In genomic region chr7:128931186-128931798, GRCh38 we compare ENCODE assay signal across 26 cellular contexts. TPM values are rescaled to one million over a fixed set of nuclear protein-coding genes. Genes with fewer than 3 reads are reported as not detected.
A peak's percentile ranks its signal among the peaks of the same experiment; 100 is the strongest.
DNase-seq lines count a peak whose midpoint lies in the region; ATAC-seq, FAIRE-seq and TF ChIP-seq lines count a peak whose summit lies in the region.
"Had no signal": no experiment of that assay in that cellular context is flagged by ENCODE, and none has a peak within 500 bp of the region (broad histone marks: within the 10 kb centered on the region; RNA-seq: fewer than 3 reads in every experiment).

No MANE protein-coding gene starts in this region.

- 0 out of 2 replicates have a peak, but pooled peaks cover 1% of the 10 kb centered on the region for H3K23me2 ChIP-seq in H1 (ENCODE audit: low read depth, low read length)

- H2BK120ac ChIP-seq in H1 (replicated peaks; ENCODE audit: low read depth, low read length) = no peak overlapping the region

- no peak overlapping the region for H3K27ac ChIP-seq in H1 (ENCODE audit: low read depth, low read length)
- H3K27ac ChIP-seq in hepatocyte = no peak overlapping the region
- H3K27ac ChIP-seq: C4-2B, HL-60, SJCRH30 had no signal

- no peaks in the 10 kb centered on the region for H3K27me3 Mint-ChIP-seq in activated CD4-positive, alpha-beta memory T cell treated with anti-CD3 and anti-CD28 coated beads for 36 hours
- H3K27me3 Mint-ChIP-seq in activated CD4-positive, alpha-beta memory T cell treated with anti-CD3 and anti-CD28 coated beads, Interleukin-2, amount 10 ng/mL, durations not matched to agents 7 days and 5 days = peaks cover 2% of the 10 kb centered on the region
- H3K27me3 Mint-ChIP-seq in stimulated activated memory B cell treated with anti-CD40 and anti-IgM and Interleukin-4, amounts not matched to agents 10 μg/mL and 1 μg/mL and 100 μg/mL, for 72 hours = no peaks in the 10 kb centered on the region
- H3K27me3 Mint-ChIP-seq in Caco-2 (ENCODE audit: insufficient read depth, unreplicated experiment) = peaks cover 1% of the 10 kb centered on the region

- POLR2A ChIA-PET in activated CD4-positive, alpha-beta memory T cell treated with anti-CD3 and anti-CD28 coated beads for 36 hours (lab: Charles Lee) = no interaction called here
- POLR2A ChIA-PET in activated CD4-positive, alpha-beta memory T cell treated with anti-CD3 and anti-CD28 coated beads, Interleukin-2, amount 10 ng/mL, durations not matched to agents 7 days and 5 days (lab: Charles Lee) = interaction anchor here (2.1 kb wide), 1 partner anchor 123 kb away, joined by 8 read pairs; the partner anchor contains the start of gene TNPO3
- POLR2A ChIA-PET in H1 (lab: Charles Lee; ENCODE audit: partially characterized antibody) (interaction anchor here (1.0 to 1.9 kb wide), 3 partner anchors 9 to 21 kb away, joined by 3 to 5 read pairs (median 3); partner anchors contain the start of gene KCP), Caco-2 (lab: Charles Lee) (no interaction called here)

- H3K9me3 ChIP-seq in H1 (ENCODE audit: insufficient read depth in 2 of 2, low read depth in 1 of 2, low read length in 1 of 2) = peaks cover 5% of the 10 kb centered on the region in 2 experiments; a peak in 2 of 4 replicates
- no peaks in the 10 kb centered on the region for H3K9me3 ChIP-seq in Caco-2
- H3K9me3 ChIP-seq in hepatocyte (ENCODE audit: low read depth) = no peaks in the 10 kb centered on the region
- H3K9me3 ChIP-seq: HAP-1, SJCRH30 had no signal

- H3K4me3 ChIP-seq in H1 (ENCODE audit: extremely low read depth in 1 of 4, insufficient read depth in 2 of 4, low read depth in 3 of 4, low read length in 4 of 4) = no peak overlapping the region
- H3K4me3 ChIP-seq in Caco-2 (ENCODE audit: low read depth, low read length) = no peak overlapping the region
- no peak overlapping the region for H3K4me3 ChIP-seq in hepatocyte
- H3K4me3 ChIP-seq: HAP-1, SJCRH30 had no signal

- no peak overlapping the region for H2AFZ ChIP-seq in H1 (ENCODE audit: low read length)
- H2AFZ ChIP-seq in hepatocyte = no peak overlapping the region

- H4K91ac ChIP-seq in H1 (replicated peaks; ENCODE audit: insufficient read length, low read length) = no peak overlapping the region

- no peaks in the 10 kb centered on the region for H3K36me3 Mint-ChIP-seq in activated CD4-positive, alpha-beta memory T cell treated with anti-CD3 and anti-CD28 coated beads for 36 hours
- H3K36me3 Mint-ChIP-seq in activated CD4-positive, alpha-beta memory T cell treated with anti-CD3 and anti-CD28 coated beads, Interleukin-2, amount 10 ng/mL, durations not matched to agents 7 days and 5 days (ENCODE audit: low read depth) = peaks cover 5% of the 10 kb centered on the region
- H3K36me3 Mint-ChIP-seq in stimulated activated memory B cell treated with anti-CD40 and anti-IgM and Interleukin-4, amounts not matched to agents 10 μg/mL and 1 μg/mL and 100 μg/mL, for 72 hours = no peaks in the 10 kb centered on the region
- no peaks in the 10 kb centered on the region for H3K36me3 Mint-ChIP-seq in Caco-2 (ENCODE audit: insufficient read depth, unreplicated experiment)
- H3K36me3 Mint-ChIP-seq: CD8-positive, alpha-beta memory T cell had no signal

- no peak overlapping the region for H4K5ac ChIP-seq in H1 (ENCODE audit: insufficient read length, low read depth, low read length)

- no peak overlapping the region for H2BK15ac ChIP-seq in H1 (ENCODE audit: low read length)

- no peak overlapping the region for H3K4ac ChIP-seq in H1 (replicated peaks; ENCODE audit: insufficient read length, low read depth, low read length)

- H2BK5ac ChIP-seq in H1 (ENCODE audit: low read depth, low read length) = no peak overlapping the region

- H3K79me2 ChIP-seq in H1 (ENCODE audit: control insufficient read depth in 1 of 2, insufficient read depth in 2 of 2, low read length in 2 of 2) = no peaks in the 10 kb centered on the region
- no peaks in the 10 kb centered on the region for H3K79me2 ChIP-seq in hepatocyte

- no peak overlapping the region for H3K4me2 ChIP-seq in H1 (ENCODE audit: insufficient read depth in 1 of 2, low read depth in 2 of 2, low read length in 2 of 2)
- H3K4me2 ChIP-seq in hepatocyte = no peak overlapping the region

- WGBS in H1 (ENCODE audit: extremely low coverage in 1 of 2, insufficient coverage in 1 of 2, insufficient read length in 1 of 2, insufficient replicate concordance in 2 of 2, low coverage in 1 of 2, low lambda C conversion rate in 2 of 2, missing lambda C conversion rate in 1 of 2), 2 experiments = 90% methylated on average over 17 of the region's 18 CpGs; no CpG with 5 or more reads in 1 of the 2 experiments
- 94% methylated on average over 17 of the region's 18 CpGs for WGBS in hepatocyte (ENCODE audit: low lambda C conversion rate, missing lambda C conversion rate)

- CTCF ChIA-PET in activated CD4-positive, alpha-beta memory T cell treated with anti-CD3 and anti-CD28 coated beads for 36 hours (lab: Charles Lee) = no interaction called here
- CTCF ChIA-PET in activated CD4-positive, alpha-beta memory T cell treated with anti-CD3 and anti-CD28 coated beads, Interleukin-2, amount 10 ng/mL, durations not matched to agents 7 days and 5 days (lab: Charles Lee) = no interaction called here
- CTCF ChIA-PET in H1 (lab: Charles Lee; ENCODE audit: partially characterized antibody) (interaction anchor here (0.8 to 1.6 kb wide), 4 partner anchors 9 to 28 kb away, joined by 3 to 8 read pairs (median 6); no protein-coding TSS in a partner anchor), Caco-2 (lab: Charles Lee) (no interaction called here)

- no peak overlapping the region for H3K27ac Mint-ChIP-seq in activated CD4-positive, alpha-beta memory T cell treated with anti-CD3 and anti-CD28 coated beads for 36 hours
- H3K27ac Mint-ChIP-seq in activated CD4-positive, alpha-beta memory T cell treated with anti-CD3 and anti-CD28 coated beads, Interleukin-2, amount 10 ng/mL, durations not matched to agents 7 days and 5 days = no peak overlapping the region
- H3K27ac Mint-ChIP-seq in stimulated activated memory B cell treated with anti-CD40 and anti-IgM and Interleukin-4, amounts not matched to agents 10 μg/mL and 1 μg/mL and 100 μg/mL, for 72 hours = peak overlapping the region; percentile 96
- no peak overlapping the region for H3K27ac Mint-ChIP-seq in Caco-2 (ENCODE audit: unreplicated experiment)
- H3K27ac Mint-ChIP-seq: CD8-positive, alpha-beta memory T cell had no signal

- no peak for TF ChIP-seq EP300 in H1 (IDR thresholded peaks at IDR 0.05; ENCODE audit: borderline replicate concordance in 1 of 2, low read depth in 2 of 2, low read length in 2 of 2)

- H3K4me1 Mint-ChIP-seq in activated CD4-positive, alpha-beta memory T cell treated with anti-CD3 and anti-CD28 coated beads for 36 hours (ENCODE audit: low read depth) = peaks cover 16% of the 10 kb centered on the region
- peaks cover 20% of the 10 kb centered on the region for H3K4me1 Mint-ChIP-seq in activated CD4-positive, alpha-beta memory T cell treated with anti-CD3 and anti-CD28 coated beads, Interleukin-2, amount 10 ng/mL, durations not matched to agents 7 days and 5 days
- peaks cover 45% of the 10 kb centered on the region for H3K4me1 Mint-ChIP-seq in stimulated activated memory B cell treated with anti-CD40 and anti-IgM and Interleukin-4, amounts not matched to agents 10 μg/mL and 1 μg/mL and 100 μg/mL, for 72 hours
- H3K4me1 Mint-ChIP-seq in Caco-2 (ENCODE audit: low read depth, unreplicated experiment) = no peaks in the 10 kb centered on the region

- H3K23ac ChIP-seq in H1 (ENCODE audit: insufficient read length) = no peak overlapping the region

- H3K9me2 ChIP-seq in hepatocyte (replicated peaks; ENCODE audit: insufficient read depth) = no peaks in the 10 kb centered on the region

- H4K20me1 ChIP-seq in H1 (replicated peaks in 1 of 2; ENCODE audit: control insufficient read depth in 1 of 2, insufficient read depth in 2 of 2, low read length in 2 of 2) = no peaks in the 10 kb centered on the region
- H4K20me1 ChIP-seq in hepatocyte (ENCODE audit: insufficient read depth, poor library complexity, severe bottlenecking) = no peaks in the 10 kb centered on the region

- H3K79me1 ChIP-seq in H1 (ENCODE audit: low read depth, low read length) = no peaks in the 10 kb centered on the region

- no peak for TF ChIP-seq RAD21 in H1 (IDR thresholded peaks at IDR 0.05 in 1 of 2, conservative IDR thresholded peaks at IDR 0.05 in 1 of 2; ENCODE audit: low read depth in 2 of 2, low read length in 2 of 2)

- ATAC-seq in stimulated activated memory B cell treated with anti-CD40 and anti-IgM and Interleukin-4, amounts not matched to agents 10 μg/mL and 1 μg/mL and 100 μg/mL, for 72 hours = no peak
- ATAC-seq: HepG2 had no signal

- no peak overlapping the region for H3K56ac ChIP-seq in H1 (replicated peaks; ENCODE audit: insufficient read length, low read depth, low read length)

- H3K18ac ChIP-seq in H1 (ENCODE audit: extremely low read depth, low read length) = no peak overlapping the region

- H3K9me3 Mint-ChIP-seq in activated CD4-positive, alpha-beta memory T cell treated with anti-CD3 and anti-CD28 coated beads for 36 hours = no peaks in the 10 kb centered on the region
- no peaks in the 10 kb centered on the region for H3K9me3 Mint-ChIP-seq in activated CD4-positive, alpha-beta memory T cell treated with anti-CD3 and anti-CD28 coated beads, Interleukin-2, amount 10 ng/mL, durations not matched to agents 7 days and 5 days
- H3K9me3 Mint-ChIP-seq in stimulated activated memory B cell treated with anti-CD40 and anti-IgM and Interleukin-4, amounts not matched to agents 10 μg/mL and 1 μg/mL and 100 μg/mL, for 72 hours = no peaks in the 10 kb centered on the region
- H3K9me3 Mint-ChIP-seq in Caco-2 (ENCODE audit: unreplicated experiment) = no peaks in the 10 kb centered on the region
- H3K9me3 Mint-ChIP-seq: CD8-positive, alpha-beta memory T cell had no signal

- no peak for TF ChIP-seq CTCF in H1 (IDR thresholded peaks at IDR 0.05; ENCODE audit: control extremely low read depth in 1 of 3, insufficient read depth in 1 of 3, low read depth in 1 of 3, low read length in 3 of 3)
- no peak for TF ChIP-seq CTCF in Caco-2 (IDR thresholded peaks at IDR 0.05; ENCODE audit: insufficient read depth in 1 of 2, low read depth in 1 of 2, low read length in 1 of 2, severe bottlenecking in 1 of 2, unreplicated experiment in 1 of 2)
- no peak for TF ChIP-seq CTCF in hepatocyte (IDR thresholded peaks at IDR 0.05; ENCODE audit: poor library complexity)

- H3K4me1 ChIP-seq in H1 (replicated peaks in 1 of 4; ENCODE audit: control insufficient read depth in 3 of 4, insufficient read depth in 4 of 4, low read length in 3 of 4) (peaks cover 0 to 3% (median 0%) of the 10 kb centered on the region in 4 experiments; a peak in 1 of 7 replicates), Caco-2 (peaks cover 1% of the 10 kb centered on the region), hepatocyte (ENCODE audit: insufficient read depth) (no peaks in the 10 kb centered on the region)
- H3K4me1 ChIP-seq: HAP-1, SJCRH30 had no signal

- no peak overlapping the region for H2BK20ac ChIP-seq in H1 (ENCODE audit: low read length)

- no peaks in the 10 kb centered on the region for H3K36me3 ChIP-seq in H1 (ENCODE audit: control insufficient read depth in 2 of 4, insufficient read depth in 4 of 4, low read length in 3 of 4)
- H3K36me3 ChIP-seq in Caco-2 (ENCODE audit: control insufficient read depth, insufficient read depth, low read length) = no peaks in the 10 kb centered on the region
- no peaks in the 10 kb centered on the region for H3K36me3 ChIP-seq in hepatocyte (replicated peaks; ENCODE audit: insufficient read depth, low read depth)
- H3K36me3 ChIP-seq: HAP-1, SJCRH30 had no signal

- H3K14ac ChIP-seq in H1 (ENCODE audit: insufficient read length) = no peak overlapping the region

- no peak overlapping the region for H2AK5ac ChIP-seq in H1 (ENCODE audit: low read depth, low read length)

- no peak for TF ChIP-seq POLR2A in H1 (IDR thresholded peaks at IDR 0.05; ENCODE audit: control extremely low read depth in 1 of 2, low read depth in 2 of 2, low read length in 2 of 2)

- H2BK12ac ChIP-seq in H1 (ENCODE audit: low read depth, low read length) = no peak overlapping the region

- DNase-seq in activated CD4-positive, alpha-beta memory T cell treated with anti-CD3 and anti-CD28 coated beads for 36 hours = peak; percentile 7
- DNase-seq in activated CD4-positive, alpha-beta memory T cell treated with anti-CD3 and anti-CD28 coated beads, Interleukin-2, amount 10 ng/mL, durations not matched to agents 7 days and 5 days = no peak
- no peak for DNase-seq in GM19239 (ENCODE audit: insufficient read length, low spot score)
- no peak for DNase-seq in H1 (ENCODE audit: low read depth in 1 of 2, low spot score in 2 of 2)
- DNase-seq in Caco-2 = no peak
- DNase-seq in activated T-cell treated with anti-CD3 and anti-CD28 coated beads, Interleukin-2, amount 50 U/mL, for 1 hour = no peak
- no peak for DNase-seq in hepatocyte (ENCODE audit: low spot score)
- DNase-seq: 8988T; DMS53; GDM1; KBM-7; MM.1S; NCI-H1092; NCI-H1436; NCI-H1930; NCI-H2227 treated with DMSO at 0.1 percent for 48 hours; NCI-H510A; NK-92 treated with Interleukin-12 subunit alpha and Interleukin-12 subunit beta, amount 100 ng/mL, for 24 hours; SJCRH30 had no signal

- H3K27me3 ChIP-seq in H1 (replicated peaks in 1 of 4; ENCODE audit: control insufficient read depth in 3 of 4, extremely low read depth in 1 of 4, insufficient read depth in 3 of 4, low read length in 3 of 4) (peaks cover 0 to 14% (median 4%) of the 10 kb centered on the region in 4 experiments; a peak in 5 of 7 replicates), Caco-2 (replicated peaks; ENCODE audit: control insufficient read depth, insufficient read depth, low read length) (no peaks in the 10 kb centered on the region), hepatocyte (peaks cover under 1% of the 10 kb centered on the region)

- intact Hi-C loops in activated CD4-positive, alpha-beta memory T cell treated with anti-CD3 and anti-CD28 coated beads for 36 hours (cut with micrococcal nuclease) = loop anchor here (10.0 kb wide), 1 partner anchor 124 kb away; the partner anchor contains the start of gene TNPO3
- intact Hi-C loops in Caco-2 (cut with micrococcal nuclease; ENCODE audit: unreplicated experiment) = no loop called here

- FAIRE-seq in GM19239 (lab: Jason Lieb, UNC) (peak; percentile 31), H1 (lab: Jason Lieb, UNC) (no peak)
- FAIRE-seq: D721Med, HepG2 had no signal

- peak overlapping the region; percentile 51; the same call in 1 of the 2 replicates for H4K8ac ChIP-seq in H1 (ENCODE audit: extremely low read depth, insufficient read depth, low read length)

- H3K4me3 Mint-ChIP-seq in activated CD4-positive, alpha-beta memory T cell treated with anti-CD3 and anti-CD28 coated beads for 36 hours = no peak overlapping the region
- no peak overlapping the region for H3K4me3 Mint-ChIP-seq in activated CD4-positive, alpha-beta memory T cell treated with anti-CD3 and anti-CD28 coated beads, Interleukin-2, amount 10 ng/mL, durations not matched to agents 7 days and 5 days
- no peak overlapping the region for H3K4me3 Mint-ChIP-seq in stimulated activated memory B cell treated with anti-CD40 and anti-IgM and Interleukin-4, amounts not matched to agents 10 μg/mL and 1 μg/mL and 100 μg/mL, for 72 hours
- H3K4me3 Mint-ChIP-seq in Caco-2 (ENCODE audit: unreplicated experiment) = no peak overlapping the region
- H3K4me3 Mint-ChIP-seq: CD8-positive, alpha-beta memory T cell had no signal

- no TSS peak for BruUV-seq in Caco-2 (replicated peaks; lab: Mats Ljungman, UMichigan)

- H3K9ac ChIP-seq in H1 (replicated peaks in 1 of 4; ENCODE audit: extremely low read depth in 1 of 4, low read depth in 3 of 4, low read length in 3 of 4) = no peak overlapping the region

RNA-seq across cellular contexts. Expression of gene IRF5, which starts 6.4 kb away (rescaled TPM):
- 10 to 100 TPM; 21.7 to 22.9 TPM for total RNA-seq in activated CD4-positive, alpha-beta memory T cell treated with anti-CD3 and anti-CD28 coated beads for 36 hours
- 10 to 100 TPM; 25.5 to 28.6 TPM for total RNA-seq in activated CD4-positive, alpha-beta memory T cell treated with anti-CD3 and anti-CD28 coated beads, Interleukin-2, amount 10 ng/mL, durations not matched to agents 7 days and 5 days
- 0.28 and 0.75 TPM in 2 replicates for total RNA-seq in H1 (2021; fragmentation: NEBNext Ultra II Directional; extraction: Animal tissue kit (Norgen Biotek cat#: 25700))
- polyA plus RNA-seq in H1 (2011; rRNA removed) (1.1 and 1.5 TPM in 2 replicates), hepatocyte (0.55 TPM in 1 of 2 replicates, not detected in the other)
- polyA plus RNA-seq in H1 (2011; cell fraction: cytosol; rRNA removed) = 1.5 TPM
- 2.5 TPM for polyA plus RNA-seq in H1 (2011; cell fraction: nucleus; rRNA removed)
- 0.93 to 1.4 TPM (median 1.2 TPM) in 4 replicates for polyA plus RNA-seq in H1 (2012, experiment 1 of 2)
- polyA plus RNA-seq in H1 (2012, experiment 2 of 2) = 1.7 TPM
- 0.55 TPM for polyA plus RNA-seq in H1 (2013, experiment 1 of 2)
- 0.44 TPM for polyA plus RNA-seq in H1 (2013, experiment 2 of 2)
- polyA minus RNA-seq in H1 (2011; rRNA and poly(A)+ RNA removed) = 0.83 and 1.8 TPM in 2 replicates
- polyA minus RNA-seq in H1 (2011; cell fraction: cytosol; rRNA and poly(A)+ RNA removed) = 1.2 TPM
- 1.1 TPM for polyA minus RNA-seq in H1 (2011; cell fraction: nucleus; rRNA and poly(A)+ RNA removed)
- total RNA-seq in Caco-2 (2022) (1.2 and 1.8 TPM in 2 replicates), hepatocyte (0.44 and 0.73 TPM in 2 replicates)

RNA-seq across cellular contexts. Expression of gene KCP, which starts 20.8 kb away (rescaled TPM):
- under 1 TPM; 0.05 to 0.12 TPM for total RNA-seq in activated CD4-positive, alpha-beta memory T cell treated with anti-CD3 and anti-CD28 coated beads for 36 hours
- under 1 TPM; 0.20 to 0.33 TPM for total RNA-seq in activated CD4-positive, alpha-beta memory T cell treated with anti-CD3 and anti-CD28 coated beads, Interleukin-2, amount 10 ng/mL, durations not matched to agents 7 days and 5 days
- total RNA-seq in H1 (2021; fragmentation: NEBNext Ultra II Directional; extraction: Animal tissue kit (Norgen Biotek cat#: 25700)) = 1.8 and 2.0 TPM in 2 replicates
- polyA plus RNA-seq in H1 (2011; rRNA removed) (1.3 and 2.1 TPM in 2 replicates), hepatocyte (2.4 and 3.3 TPM in 2 replicates)
- polyA plus RNA-seq in H1 (2011; cell fraction: cytosol; rRNA removed) = 1.6 TPM
- polyA plus RNA-seq in H1 (2011; cell fraction: nucleus; rRNA removed) = 8.1 TPM
- polyA plus RNA-seq in H1 (2012, experiment 1 of 2) = 1.1 to 2.3 TPM (median 1.6 TPM) in 4 replicates
- 0.51 TPM for polyA plus RNA-seq in H1 (2012, experiment 2 of 2)
- 1.8 TPM for polyA plus RNA-seq in H1 (2013, experiment 1 of 2)
- polyA plus RNA-seq in H1 (2013, experiment 2 of 2) = 1.5 TPM
- 1.1 and 1.4 TPM in 2 replicates for polyA minus RNA-seq in H1 (2011; rRNA and poly(A)+ RNA removed)
- 0.59 TPM for polyA minus RNA-seq in H1 (2011; cell fraction: cytosol; rRNA and poly(A)+ RNA removed)
- 4.3 TPM for polyA minus RNA-seq in H1 (2011; cell fraction: nucleus; rRNA and poly(A)+ RNA removed)
- total RNA-seq in Caco-2 (2022) (0.23 and 0.50 TPM in 2 replicates), hepatocyte (0.20 and 0.40 TPM in 2 replicates)
- polyA plus RNA-seq: CD8-positive, alpha-beta memory T cell had no signal

Comparison
In these comparisons a context has a peak if more than half of its experiments do, and no peak if none do; other contexts are left out.
1. POLR2A ChIA-PET loops: an anchor here in activated CD4-positive, alpha-beta memory T cell treated with anti-CD3 and anti-CD28 coated beads, Interleukin-2, amount 10 ng/mL, durations not matched to agents 7 days and 5 days (2.1 kb wide) and H1 (1.0 to 1.9 kb wide); none called in activated CD4-positive, alpha-beta memory T cell treated with anti-CD3 and anti-CD28 coated beads for 36 hours and Caco-2.